8 cellular contexts compared by ENCODE assay signal in genomic region chr4:123661080-123661737, GRCh38.
A peak's percentile ranks its signal among the peaks of the same experiment; 100 is the strongest.
DNase-seq lines count a peak whose midpoint lies in the region; ATAC-seq and TF ChIP-seq lines count a peak whose summit lies in the region.

No MANE protein-coding gene starts in this region.

- no peak for TF ChIP-seq POLR2A in right lobe of liver (IDR thresholded peaks at IDR 0.05)

- H3K27ac Mint-ChIP-seq in brain (peak overlapping the region in 2 of 5 experiments; percentile 25 to 28), mesothelial cell of epicardium (no peak overlapping the region)
- no peak overlapping the region for H3K27ac Mint-ChIP-seq in activated CD4-positive, alpha-beta memory T cell treated with anti-CD3 and anti-CD28 coated beads for 36 hours

- peaks cover 8 to 19% (median 17%) of the 10 kb centered on the region in 5 experiments for H3K9me3 Mint-ChIP-seq in brain
- peaks cover 9% of the 10 kb centered on the region for H3K9me3 Mint-ChIP-seq in activated CD4-positive, alpha-beta memory T cell treated with anti-CD3 and anti-CD28 coated beads for 36 hours
- peaks cover 17% of the 10 kb centered on the region for H3K9me3 Mint-ChIP-seq in mesothelial cell of epicardium

- H3K36me3 ChIP-seq in right lobe of liver, result no peaks in the 10 kb centered on the region

- H3K36me3 Mint-ChIP-seq in brain, result peaks cover 12% of the 10 kb centered on the region
- H3K36me3 Mint-ChIP-seq in activated CD4-positive, alpha-beta memory T cell treated with anti-CD3 and anti-CD28 coated beads for 36 hours, result peaks cover 3% of the 10 kb centered on the region
- H3K36me3 Mint-ChIP-seq in mesothelial cell of epicardium, result peaks cover 7% of the 10 kb centered on the region

- POLR2A ChIA-PET in activated CD4-positive, alpha-beta memory T cell treated with anti-CD3 and anti-CD28 coated beads for 36 hours (lab: Charles Lee), result no interaction called here

- H3K27ac ChIP-seq in right lobe of liver, result no peak overlapping the region

- TF ChIP-seq CTCF in HFF-Myc (IDR thresholded peaks at IDR 0.05; ENCODE audit: low read depth, low read length, missing control alignments), result peak; percentile 41
- peak; percentile 63 to 67 for TF ChIP-seq CTCF in brain (conservative IDR thresholded peaks at IDR 0.05)
- TF ChIP-seq CTCF in right lobe of liver (IDR thresholded peaks at IDR 0.05), result peak; percentile 58 to 70 (median 65)
- TF ChIP-seq CTCF in mesothelial cell of epicardium (IDR thresholded peaks at IDR 0.05; ENCODE audit: unreplicated experiment), result no peak

- DNase-seq in AML-193 (lab: John Stamatoyannopoulos, UW) (peak; percentile 12 to 32), HFF-Myc (ENCODE audit: extremely low read depth, low read depth) (no peak), right lobe of liver (no peak), cerebellar cortex (ENCODE audit: low spot score) (no peak), mesothelial cell of epicardium (ENCODE audit: low spot score in 2 of 2, unreplicated experiment in 2 of 2) (no peak)
- no peak for DNase-seq in activated CD4-positive, alpha-beta memory T cell treated with anti-CD3 and anti-CD28 coated beads for 36 hours

- H3K4me1 Mint-ChIP-seq in brain, result peaks cover 7% of the 10 kb centered on the region
- peaks cover 2% of the 10 kb centered on the region for H3K4me1 Mint-ChIP-seq in activated CD4-positive, alpha-beta memory T cell treated with anti-CD3 and anti-CD28 coated beads for 36 hours (ENCODE audit: low read depth)
- H3K4me1 Mint-ChIP-seq in mesothelial cell of epicardium, result peaks cover 1% of the 10 kb centered on the region

- intact Hi-C loops in right lobe of liver (cut with DNase I), result no loop called here
- intact Hi-C loops in activated CD4-positive, alpha-beta memory T cell treated with anti-CD3 and anti-CD28 coated beads for 36 hours (cut with micrococcal nuclease), result loop anchor here (10.0 kb wide), 1 partner anchor 556 kb away; no protein-coding TSS in a partner anchor

- CTCF ChIA-PET in activated CD4-positive, alpha-beta memory T cell treated with anti-CD3 and anti-CD28 coated beads for 36 hours (lab: Charles Lee), result interaction anchor here (0.6 to 3.2 kb wide), 12 partner anchors 10 to 1082 kb away, joined by 3 to 12 read pairs (median 4); no protein-coding TSS in a partner anchor

- H3K4me3 Mint-ChIP-seq in brain, result no peak overlapping the region
- H3K4me3 Mint-ChIP-seq in activated CD4-positive, alpha-beta memory T cell treated with anti-CD3 and anti-CD28 coated beads for 36 hours, result no peak overlapping the region
- H3K4me3 Mint-ChIP-seq in mesothelial cell of epicardium, result no peak overlapping the region

- ATAC-seq in right lobe of liver (peak in 2 of 4 donors; percentile 45 to 52), HG03280 (IDR thresholded peaks at IDR 0.05; ENCODE audit: unreplicated experiment) (no peak)

- H3K27me3 ChIP-seq in right lobe of liver, result no peaks in the 10 kb centered on the region

- no peaks in the 10 kb centered on the region for H3K4me1 ChIP-seq in right lobe of liver

- no peak overlapping the region for H3K4me3 ChIP-seq in HFF-Myc (replicated peaks; ENCODE audit: low read depth, low read length)
- no peak overlapping the region for H3K4me3 ChIP-seq in right lobe of liver

- H3K27me3 Mint-ChIP-seq in brain, result peaks cover 3% of the 10 kb centered on the region
- H3K27me3 Mint-ChIP-seq in activated CD4-positive, alpha-beta memory T cell treated with anti-CD3 and anti-CD28 coated beads for 36 hours, result peaks cover 11% of the 10 kb centered on the region
- no peaks in the 10 kb centered on the region for H3K27me3 Mint-ChIP-seq in mesothelial cell of epicardium (ENCODE audit: low read depth)

- H3K9me3 ChIP-seq in right lobe of liver, result no peaks in the 10 kb centered on the region

Comparison
In these comparisons a context has a peak if more than half of its experiments do, and no peak if none do; other contexts are left out.
1. DNase-seq: peak in AML-193 (2 of 2); none in HFF-Myc (single experiment), right lobe of liver (0 of 3), activated CD4-positive, alpha-beta memory T cell treated with anti-CD3 and anti-CD28 coated beads for 36 hours (single experiment), cerebellar cortex (single experiment) and mesothelial cell of epicardium (0 of 2).